ENCODE assay signal across 24 cellular contexts in the genomic region with DNA sequence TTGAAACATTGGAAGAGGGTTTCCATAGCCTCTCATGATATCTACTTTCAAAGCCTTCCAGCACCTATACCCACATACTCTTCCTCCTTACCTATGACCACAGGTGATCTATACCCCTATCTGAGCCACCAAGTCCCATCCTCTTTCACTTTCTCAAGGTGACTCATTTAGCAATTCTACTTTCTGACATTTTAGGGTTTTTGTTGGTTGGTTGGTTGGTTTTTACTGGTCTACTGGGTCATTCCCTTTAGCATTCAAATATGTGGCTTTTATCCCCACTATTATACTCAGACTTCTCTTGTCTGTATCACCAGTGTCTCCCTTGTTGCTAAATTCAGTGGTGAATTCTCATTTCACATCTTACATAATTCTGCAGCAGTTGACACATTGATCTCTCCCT.
DNase-seq lines count a peak whose midpoint lies in the region; ATAC-seq and TF ChIP-seq lines count a peak whose summit lies in the region.
"Had no signal": no experiment of that assay in that cellular context is flagged by ENCODE, and none has a peak within 500 bp of the region (broad histone marks: within the 10 kb centered on the region; RNA-seq: fewer than 3 reads in every experiment).

No MANE protein-coding gene starts in this region.

- no peak for TF ChIP-seq CTCF in right lobe of liver (IDR thresholded peaks at IDR 0.05)

- no peak for DNase-seq in effector CD4-positive, alpha-beta T cell
- no peak for DNase-seq in NCI-H1694 (lab: John Stamatoyannopoulos, UW)
- no peak for DNase-seq in right lobe of liver
- DNase-seq: activated CD4-positive, alpha-beta T cell treated with anti-CD3 and anti-CD28 coated beads, Interleukin-2, amount 10 ng/mL, durations not matched to agents 7 days and 5 days; CD4-positive, CD25-positive, alpha-beta regulatory T cell; cerebellar nuclear complex; DMS153; erythroblast; foreskin fibroblast; H7; KBM-7; left lung; naive thymus-derived CD4-positive, alpha-beta T cell; NCI-H187; RPMI8226; spleen; stimulated activated CD4-positive, alpha-beta T cell treated with anti-CD3 and anti-CD28 coated beads, Interleukin-4, amount 100 ng/mL, for 24 hours; tibial artery had no signal

- TF ChIP-seq POLR2A in right lobe of liver (IDR thresholded peaks at IDR 0.05) = no peak

- no peaks in the 10 kb centered on the region for H3K4me1 ChIP-seq in right lobe of liver
- H3K4me1 ChIP-seq: left lung, spleen, tibial artery had no signal

- ATAC-seq in GM18858 (IDR thresholded peaks at IDR 0.05; ENCODE audit: unreplicated experiment) (peak; percentile 52), GM19463 (IDR thresholded peaks at IDR 0.05; ENCODE audit: unreplicated experiment) (peak; percentile 81), HG02759 (IDR thresholded peaks at IDR 0.05; ENCODE audit: unreplicated experiment) (peak; percentile 80), HG03469 (IDR thresholded peaks at IDR 0.05; ENCODE audit: unreplicated experiment) (peak; percentile 89), HG03159 (IDR thresholded peaks at IDR 0.05; ENCODE audit: unreplicated experiment) (no peak), right lobe of liver (no peak)
- ATAC-seq: left lung; naive thymus-derived CD4-positive, alpha-beta T cell had no signal

- no peak overlapping the region for H3K27ac ChIP-seq in right lobe of liver
- H3K27ac ChIP-seq: left lung, spleen, tibial artery, VCaP had no signal

- H3K27me3 ChIP-seq in right lobe of liver = no peaks in the 10 kb centered on the region
- H3K27me3 ChIP-seq: left lung, spleen had no signal

- no peaks in the 10 kb centered on the region for H3K9me3 ChIP-seq in right lobe of liver
- H3K9me3 ChIP-seq: left lung, tibial artery had no signal

- intact Hi-C loops in right lobe of liver (cut with DNase I) = no loop called here

- H3K36me3 ChIP-seq in right lobe of liver = no peaks in the 10 kb centered on the region
- H3K36me3 ChIP-seq: left lung, spleen, tibial artery had no signal

- H3K4me3 ChIP-seq in right lobe of liver = no peak overlapping the region
- H3K4me3 ChIP-seq: left lung, spleen, tibial artery had no signal

Comparison
In these comparisons a context has a peak if more than half of its experiments do, and no peak if none do; other contexts are left out.
1. ATAC-seq: peak in GM18858 (single experiment), GM19463 (single experiment), HG02759 (single experiment) and HG03469 (single experiment); none in HG03159 (single experiment) and right lobe of liver (0 of 4).